In the genomic region with DNA sequence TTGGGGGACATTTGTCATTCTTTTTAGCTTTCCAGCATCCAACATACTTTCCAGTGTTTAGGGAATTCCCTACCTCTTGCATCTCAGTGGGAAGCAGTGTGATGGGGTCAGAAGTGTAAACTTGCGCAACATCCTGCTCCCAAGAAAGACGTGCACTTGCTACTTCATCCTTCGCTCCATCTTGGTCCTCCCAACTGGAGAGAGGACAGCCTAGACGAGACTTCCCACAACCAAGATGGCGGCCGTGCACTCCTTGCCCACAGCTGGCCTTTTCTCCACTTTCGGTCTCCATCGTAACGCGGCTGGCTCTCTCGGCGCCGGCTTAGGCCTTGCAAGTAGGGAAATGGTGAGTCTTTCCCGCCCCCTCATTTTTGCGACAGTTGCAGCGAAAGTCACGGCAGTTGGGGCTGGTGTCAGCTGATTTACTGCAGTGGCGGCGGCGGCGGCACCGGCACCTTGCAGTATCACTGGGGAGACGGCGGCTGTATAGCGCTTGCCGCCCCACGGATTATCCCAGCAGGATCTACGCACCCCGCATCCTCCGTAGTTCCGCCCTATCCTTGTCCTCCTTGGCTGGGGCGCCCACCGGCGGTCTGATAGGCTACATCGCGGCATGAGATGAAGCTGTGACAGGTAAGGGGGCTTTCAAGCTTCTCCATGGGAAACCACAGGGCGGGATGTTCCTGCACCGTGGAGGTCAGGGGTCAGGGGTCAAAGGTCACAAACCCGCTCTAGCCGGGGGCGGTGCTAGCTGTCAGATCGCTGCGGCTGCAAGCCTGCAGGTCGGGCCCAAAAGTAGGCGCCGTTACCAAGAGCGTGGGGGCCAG, we compare ENCODE assay signal across 8 cellular contexts. TPM values are rescaled to one million over a fixed set of nuclear protein-coding genes. Genes with fewer than 3 reads are reported as not detected.
DNase-seq lines count a peak whose midpoint lies in the region; ATAC-seq, FAIRE-seq and TF ChIP-seq lines count a peak whose summit lies in the region.

TSS of gene WDR7 (plus strand) at position 416 of the 827 bp plus-strand sequence. CDS start 21,157 bp downstream, outside the sequence.

- peak within 1 kb of the TSS; percentile 96 for H3K4me3 ChIP-seq in WERI-Rb-1 (ENCODE audit: low read depth, low read length)
- peak within 1 kb of the TSS; percentile 89 for H3K4me3 ChIP-seq in bronchial epithelial cell (ENCODE audit: low read depth, low read length)
- H3K4me3 ChIP-seq in iPS-20b (ENCODE audit: low read length): peak within 1 kb of the TSS; percentile 87
- H3K4me3 ChIP-seq in skin epidermis: peak within 1 kb of the TSS; percentile 59 to 95 (median 71)

- peak; percentile 96 for DNase-seq in ACHN
- DNase-seq in NCI-H2227 (lab: John Stamatoyannopoulos, UW; ENCODE audit: unreplicated experiment): peak; percentile 99
- peak; percentile 99 for DNase-seq in WERI-Rb-1
- DNase-seq in bronchial epithelial cell (ENCODE audit: low read depth): peak; percentile 97

- H3K27ac ChIP-seq in WERI-Rb-1 (peak within 1 kb of the TSS; percentile 77), iPS-20b (ENCODE audit: low read length) (peak within 1 kb of the TSS; percentile 6), skin epidermis (peak within 1 kb of the TSS; percentile 37 to 92 (median 83))

- H3K4me1 ChIP-seq in iPS-20b (ENCODE audit: insufficient read depth, low read length): peaks cover 7% of the 10 kb centered on the region; the same call in 1 of the 2 replicates

- FAIRE-seq in bronchial epithelial cell (lab: Jason Lieb, UNC): peak; percentile 85

- peak within 1 kb of the TSS; percentile 73 for H3K9ac ChIP-seq in iPS-20b (ENCODE audit: low read depth, low read length)

- ATAC-seq in GM18873 (IDR thresholded peaks at IDR 0.05; ENCODE audit: low FRiP score, unreplicated experiment) (peak; percentile 95), HG03139 (IDR thresholded peaks at IDR 0.05; ENCODE audit: unreplicated experiment) (peak; percentile 94)

- H3K9me3 ChIP-seq in WERI-Rb-1 (ENCODE audit: severe bottlenecking): no peaks in the 10 kb centered on the region
- H3K9me3 ChIP-seq in iPS-20b (ENCODE audit: insufficient read depth, low read depth, low read length): no peaks in the 10 kb centered on the region

- in situ Hi-C loops in ACHN (cut with HindIII; ENCODE audit: low pct_ligation_motif_present, low pct_unique_long_range_greater_than_20kb, low sequenced_read_pairs): no loop called here

- no peaks in the 10 kb centered on the region for H3K27me3 ChIP-seq in WERI-Rb-1 (ENCODE audit: insufficient read depth, low read depth, severe bottlenecking)
- H3K27me3 ChIP-seq in bronchial epithelial cell (ENCODE audit: control insufficient read depth, insufficient read depth, low read length): no peaks in the 10 kb centered on the region
- no peaks in the 10 kb centered on the region for H3K27me3 ChIP-seq in iPS-20b (ENCODE audit: insufficient read depth, low read length)

- TF ChIP-seq CTCF in WERI-Rb-1 (IDR thresholded peaks at IDR 0.05; ENCODE audit: low read depth, low read length) (no peak), bronchial epithelial cell (IDR thresholded peaks at IDR 0.05; ENCODE audit: insufficient read depth, low read length, severe bottlenecking) (no peak)

- H3K36me3 ChIP-seq in WERI-Rb-1 (no peaks in the 10 kb centered on the region), bronchial epithelial cell (ENCODE audit: control insufficient read depth, insufficient read depth, low read length) (no peaks in the 10 kb centered on the region), iPS-20b (ENCODE audit: insufficient read depth, low read depth, low read length) (no peaks in the 10 kb centered on the region)

RNA-seq across cellular contexts. Expression of gene WDR7, which starts in this region (rescaled TPM):
- 14.5 and 19.5 TPM in 2 replicates for total RNA-seq in bronchial epithelial cell

Comparison
In these comparisons a context has a peak if more than half of its experiments do, and no peak if none do; other contexts are left out.
1. Peak in every context shown above with its lines: DNase-seq, ATAC-seq, H3K4me3 ChIP-seq and H3K27ac ChIP-seq.
2. H3K27ac ChIP-seq: peak in every context shown above with its lines; median percentile 83 in skin epidermis; 77 in WERI-Rb-1; 6 in iPS-20b.